8 cellular contexts compared by ENCODE assay signal in the genomic region with DNA sequence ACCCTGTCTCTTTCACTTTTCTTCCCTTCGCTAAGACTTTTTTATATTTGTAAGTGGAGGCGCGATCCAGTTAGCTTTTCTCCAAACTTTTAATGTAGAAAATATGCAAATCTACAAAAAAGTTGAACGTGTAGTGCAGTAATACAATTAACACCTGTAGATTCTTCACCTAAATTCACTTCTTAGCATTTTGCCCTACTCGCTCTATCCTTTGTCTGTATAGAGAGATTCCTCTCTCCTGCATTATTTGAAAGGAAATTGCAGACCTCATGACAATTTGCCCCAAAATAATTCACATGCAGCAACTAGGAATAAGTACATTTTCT. TPM values are rescaled to one million over a fixed set of nuclear protein-coding genes. Genes with fewer than 3 reads are reported as not detected.
DNase-seq lines count a peak whose midpoint lies in the region; ATAC-seq and TF ChIP-seq lines count a peak whose summit lies in the region.

No MANE protein-coding gene starts in this region.

- CTCF ChIA-PET in CD8-positive, alpha-beta T cell (lab: Charles Lee): interaction anchor here (1.1 kb wide), 1 partner anchor 21 kb away, joined by 3 read pairs; the partner anchor contains the start of gene FGFBP3

- H3K9me3 ChIP-seq in CD8-positive, alpha-beta T cell (ENCODE audit: low read length): no peaks in the 10 kb centered on the region
- no peaks in the 10 kb centered on the region for H3K9me3 ChIP-seq in RWPE2 (ENCODE audit: severe bottlenecking)
- H3K9me3 ChIP-seq in parathyroid adenoma (ENCODE audit: control insufficient read depth, low read length): no peaks in the 10 kb centered on the region

- H3K4me1 ChIP-seq in CD8-positive, alpha-beta T cell (ENCODE audit: insufficient read depth, low read length): peaks cover 9% of the 10 kb centered on the region
- H3K4me1 ChIP-seq in RWPE2 (ENCODE audit: insufficient read depth, poor library complexity, severe bottlenecking) (peaks cover 14% of the 10 kb centered on the region), parathyroid adenoma (peaks cover 13% of the 10 kb centered on the region)

- intact Hi-C loops in CD8-positive, alpha-beta T cell (cut with DNase I, micrococcal nuclease): loop anchor here (1.0 to 2.0 kb wide), 2 partner anchors 20 to 21 kb away; partner anchors contain the start of gene FGFBP3 (in 1 of the 2)
- intact Hi-C loops in sciatic nerve (cut with DNase I): no loop called here

- H3K27me3 ChIP-seq in CD8-positive, alpha-beta T cell (ENCODE audit: insufficient read depth, low read length): no peaks in the 10 kb centered on the region
- no peaks in the 10 kb centered on the region for H3K27me3 ChIP-seq in RWPE2 (ENCODE audit: insufficient read depth, poor library complexity, severe bottlenecking)
- H3K27me3 ChIP-seq in parathyroid adenoma (ENCODE audit: control insufficient read depth, insufficient read depth, low read length): no peaks in the 10 kb centered on the region

- no peak for TF ChIP-seq CTCF in CD8-positive, alpha-beta T cell (IDR thresholded peaks at IDR 0.05)
- no peak for TF ChIP-seq CTCF in RWPE2 (IDR thresholded peaks at IDR 0.05; ENCODE audit: poor library complexity, severe bottlenecking)
- TF ChIP-seq CTCF in fibroblast of mammary gland (conservative IDR thresholded peaks at IDR 0.05; ENCODE audit: control insufficient read depth, insufficient read depth, low read depth, low read length): no peak
- TF ChIP-seq CTCF in parathyroid adenoma (IDR thresholded peaks at IDR 0.05): no peak

- H3K79me2 ChIP-seq in parathyroid adenoma: no peaks in the 10 kb centered on the region

- H3K4me3 ChIP-seq in CD8-positive, alpha-beta T cell (ENCODE audit: low read depth, low read length): peak overlapping the region; percentile 67
- H3K4me3 ChIP-seq in RWPE2 (ENCODE audit: severe bottlenecking) (peak overlapping the region; percentile 29), fibroblast of mammary gland (ENCODE audit: control insufficient read depth, low read depth, low read length) (peak overlapping the region; percentile 48), parathyroid adenoma (ENCODE audit: low read depth, low read length) (peak overlapping the region; percentile 54)

- H3K4me2 ChIP-seq in parathyroid adenoma (ENCODE audit: low read length): peak overlapping the region; percentile 92

- peak overlapping the region; percentile 90 for H3K4me3 Mint-ChIP-seq in CD8-positive, alpha-beta T cell

- H2AFZ ChIP-seq in parathyroid adenoma: peak overlapping the region; percentile 83

- DNase-seq in CD8-positive, alpha-beta T cell: no peak
- DNase-seq in RWPE2 (ENCODE audit: low spot score) (no peak), fibroblast of mammary gland (ENCODE audit: low read depth) (no peak), LoVo (ENCODE audit: low spot score) (no peak), sciatic nerve (ENCODE audit: low spot score) (no peak)

- peaks cover 5% of the 10 kb centered on the region for H3K36me3 Mint-ChIP-seq in CD8-positive, alpha-beta T cell

- POLR2A ChIA-PET in CD8-positive, alpha-beta T cell (lab: Charles Lee): interaction anchor here (1.2 kb wide), 1 partner anchor 90 kb away, joined by 8 read pairs; the partner anchor contains the start of gene TNKS2

- H3K9ac ChIP-seq in parathyroid adenoma: no peak overlapping the region

- no peak overlapping the region for H3K27ac ChIP-seq in CD8-positive, alpha-beta T cell (ENCODE audit: low read depth, low read length)
- H3K27ac ChIP-seq in RWPE2 (ENCODE audit: poor library complexity, severe bottlenecking) (no peak overlapping the region), parathyroid adenoma (no peak overlapping the region)

- H3K27me3 Mint-ChIP-seq in CD8-positive, alpha-beta T cell (ENCODE audit: low read depth): peaks cover 4% of the 10 kb centered on the region

- no peak for ATAC-seq in CD8-positive, alpha-beta T cell
- ATAC-seq in RWPE2 (ENCODE audit: low read depth) (no peak), sciatic nerve (no peak), HG02852 (IDR thresholded peaks at IDR 0.05; ENCODE audit: unreplicated experiment) (no peak), GM18502 (IDR thresholded peaks at IDR 0.05; ENCODE audit: poor library complexity, unreplicated experiment) (no peak)

- H3K9me3 Mint-ChIP-seq in CD8-positive, alpha-beta T cell: no peaks in the 10 kb centered on the region

- H3K4me1 Mint-ChIP-seq in CD8-positive, alpha-beta T cell (ENCODE audit: low read depth): peaks cover 11% of the 10 kb centered on the region

- H3K27ac Mint-ChIP-seq in CD8-positive, alpha-beta T cell: no peak overlapping the region

- no peaks in the 10 kb centered on the region for H3K36me3 ChIP-seq in CD8-positive, alpha-beta T cell (ENCODE audit: insufficient read depth, low read length)
- no peaks in the 10 kb centered on the region for H3K36me3 ChIP-seq in RWPE2 (ENCODE audit: low read depth)
- no peaks in the 10 kb centered on the region for H3K36me3 ChIP-seq in parathyroid adenoma (ENCODE audit: control insufficient read depth, insufficient read depth, low read length)

RNA-seq across cellular contexts. Expression of gene FGFBP3, which starts 21.4 kb away (rescaled TPM):
- total RNA-seq in CD8-positive, alpha-beta T cell: 1 to 10 TPM; 1.3 to 1.5 TPM
- total RNA-seq in sciatic nerve: 6.0 TPM

RNA-seq across cellular contexts. Expression of gene BTAF1, which starts 35.7 kb away (rescaled TPM):
- 10 to 100 TPM; 88.6 to 90.7 TPM for total RNA-seq in CD8-positive, alpha-beta T cell
- 57.1 TPM for total RNA-seq in sciatic nerve
